12 cellular contexts compared by ENCODE assay signal in the genomic region with DNA sequence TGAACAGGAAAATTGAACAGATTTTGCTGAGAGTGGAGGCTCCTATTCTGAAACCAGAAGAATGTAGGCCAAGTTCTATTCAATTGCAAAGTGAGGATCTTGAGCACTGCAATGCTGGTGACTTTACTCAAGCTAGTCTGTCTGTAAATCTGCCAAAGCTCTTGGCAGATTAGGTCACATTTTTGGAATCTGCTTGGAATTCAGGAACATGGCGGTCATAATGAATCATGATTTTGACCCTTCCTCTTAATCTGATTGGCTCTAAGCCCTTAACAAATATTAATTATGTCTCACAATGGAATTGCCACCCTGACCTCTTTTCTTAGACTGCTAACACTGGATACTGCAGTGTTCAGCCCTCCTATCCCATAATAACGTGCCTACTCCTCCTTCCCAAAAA. TPM values are rescaled to one million over a fixed set of nuclear protein-coding genes. Genes with fewer than 3 reads are reported as not detected.
DNase-seq lines count a peak whose midpoint lies in the region; ATAC-seq and TF ChIP-seq lines count a peak whose summit lies in the region.
"Had no signal": no experiment of that assay in that cellular context is flagged by ENCODE, and none has a peak within 500 bp of the region (broad histone marks: within the 10 kb centered on the region; RNA-seq: fewer than 3 reads in every experiment).

No MANE protein-coding gene starts in this region.

- no peaks in the 10 kb centered on the region for H3K36me3 Mint-ChIP-seq in nephron (ENCODE audit: low read depth)
- no peaks in the 10 kb centered on the region for H3K36me3 Mint-ChIP-seq in CD8-positive, alpha-beta memory T cell

- ATAC-seq in Panc1: 0 out of 2 replicates have a peak, but pooled peaks have one; percentile 36
- ATAC-seq in GM21786 (IDR thresholded peaks at IDR 0.05; ENCODE audit: unreplicated experiment): no peak
- ATAC-seq: foreskin keratinocyte had no signal

- H3K36me3 ChIP-seq in Panc1 (ENCODE audit: control insufficient read depth, insufficient read depth, low read length): no peaks in the 10 kb centered on the region
- no peaks in the 10 kb centered on the region for H3K36me3 ChIP-seq in CD8-positive, alpha-beta memory T cell (ENCODE audit: insufficient read depth, low read length)
- H3K36me3 ChIP-seq: neutrophil had no signal

- POLR2A ChIA-PET in Panc1 (lab: Charles Lee): no interaction called here
- POLR2A ChIA-PET in CD8-positive, alpha-beta memory T cell (lab: Charles Lee): no interaction called here

- no peaks in the 10 kb centered on the region for H3K27me3 Mint-ChIP-seq in nephron (ENCODE audit: low read depth)
- peaks cover 6 to 42% of the 10 kb centered on the region in 2 donors for H3K27me3 Mint-ChIP-seq in CD8-positive, alpha-beta memory T cell

- no peaks in the 10 kb centered on the region for H3K27me3 ChIP-seq in Panc1 (ENCODE audit: control insufficient read depth, insufficient read depth, low read length)
- peaks cover 3% of the 10 kb centered on the region for H3K27me3 ChIP-seq in CD8-positive, alpha-beta memory T cell (ENCODE audit: insufficient read depth, low read length, poor library complexity, severe bottlenecking)
- H3K27me3 ChIP-seq: foreskin keratinocyte had no signal

- intact Hi-C loops in Panc1 (cut with micrococcal nuclease; ENCODE audit: unreplicated experiment): no loop called here

- TF ChIP-seq CTCF in AG10803 (conservative IDR thresholded peaks at IDR 0.05; ENCODE audit: low read length) (no peak), Panc1 (IDR thresholded peaks at IDR 0.05) (no peak), fibroblast of mammary gland (conservative IDR thresholded peaks at IDR 0.05; ENCODE audit: control insufficient read depth, insufficient read depth, low read depth, low read length) (no peak), nephron (IDR thresholded peaks at IDR 0.05; ENCODE audit: unreplicated experiment in 3 of 3) (no peak)

- no TSS peak for BruUV-seq in Panc1 (replicated peaks; lab: Mats Ljungman, UMichigan)

- no peak overlapping the region for H3K4me3 Mint-ChIP-seq in nephron
- no peak overlapping the region for H3K4me3 Mint-ChIP-seq in CD8-positive, alpha-beta memory T cell
- H3K4me3 Mint-ChIP-seq: activated naive CD4-positive, alpha-beta T cell treated with anti-CD3 and anti-CD28 coated beads for 36 hours had no signal

- no peaks in the 10 kb centered on the region; the same call in 1 of the 2 replicates for H3K4me1 ChIP-seq in Panc1 (ENCODE audit: control insufficient read depth, insufficient read depth, low read length)
- no peaks in the 10 kb centered on the region for H3K4me1 ChIP-seq in CD8-positive, alpha-beta memory T cell (ENCODE audit: insufficient read depth, low read length)

- H3K4me1 Mint-ChIP-seq in nephron: peaks cover 20% of the 10 kb centered on the region
- H3K4me1 Mint-ChIP-seq in CD8-positive, alpha-beta memory T cell: no peaks in the 10 kb centered on the region

- no peaks in the 10 kb centered on the region for H3K9me3 ChIP-seq in Panc1 (ENCODE audit: control insufficient read depth, insufficient read depth, low read depth, low read length)
- no peaks in the 10 kb centered on the region for H3K9me3 ChIP-seq in CD8-positive, alpha-beta memory T cell (ENCODE audit: low read length)
- H3K9me3 ChIP-seq: neutrophil had no signal

- peak overlapping the region; percentile 40 to 62 (median 54) for H3K27ac Mint-ChIP-seq in nephron
- H3K27ac Mint-ChIP-seq in CD8-positive, alpha-beta memory T cell: no peak overlapping the region
- H3K27ac Mint-ChIP-seq: activated naive CD4-positive, alpha-beta T cell treated with anti-CD3 and anti-CD28 coated beads for 36 hours had no signal

- H3K9me3 Mint-ChIP-seq in nephron: no peaks in the 10 kb centered on the region
- peaks cover 0 to 2% (median 0%) of the 10 kb centered on the region in 5 donors for H3K9me3 Mint-ChIP-seq in CD8-positive, alpha-beta memory T cell
- H3K9me3 Mint-ChIP-seq: activated naive CD4-positive, alpha-beta T cell treated with anti-CD3 and anti-CD28 coated beads for 36 hours had no signal

- H3K4me3 ChIP-seq in AG10803 (ENCODE audit: low read length) (no peak overlapping the region), Panc1 (ENCODE audit: low read depth in 2 of 2, low read length in 2 of 2) (no peak overlapping the region), fibroblast of mammary gland (ENCODE audit: control insufficient read depth, low read depth, low read length) (no peak overlapping the region)
- no peak overlapping the region for H3K4me3 ChIP-seq in CD8-positive, alpha-beta memory T cell (ENCODE audit: low read length)

- H3K27ac ChIP-seq in Panc1 (ENCODE audit: low read length): no peak overlapping the region
- no peak overlapping the region for H3K27ac ChIP-seq in CD8-positive, alpha-beta memory T cell (ENCODE audit: low read depth, low read length)
- H3K27ac ChIP-seq: foreskin keratinocyte, neutrophil had no signal

- CTCF ChIA-PET in Panc1 (lab: Charles Lee): no interaction called here
- CTCF ChIA-PET in CD8-positive, alpha-beta memory T cell (lab: Charles Lee): no interaction called here

- DNase-seq in AG10803 (ENCODE audit: low read depth) (peak; percentile 93), Panc1 (ENCODE audit: low read depth, low spot score) (no peak), fibroblast of mammary gland (ENCODE audit: low read depth) (peak; percentile 87), NCI-H2171 treated with DMSO at 0.1 percent for 48 hours (lab: John Stamatoyannopoulos, UW) (no peak), NCI-H1417 treated with DMSO at 0.1 percent for 48 hours (lab: John Stamatoyannopoulos, UW) (no peak)
- DNase-seq in CD8-positive, alpha-beta memory T cell: no peak
- DNase-seq: activated naive CD4-positive, alpha-beta T cell treated with anti-CD3 and anti-CD28 coated beads for 36 hours; NCI-H526 had no signal

- in situ Hi-C loops in Panc1 (cut with HindIII; ENCODE audit: low pct_unique_long_range_greater_than_20kb, low sequenced_read_pairs): no loop called here

RNA-seq across cellular contexts. Expression of a gene that starts 7.2 kb away (rescaled TPM):
- 70.0 TPM for total RNA-seq in Panc1 (2021; ENCODE audit: unreplicated experiment)
- polyA plus RNA-seq in Panc1 (2012; ENCODE audit: insufficient read length): 25.1 TPM
- total RNA-seq in CD8-positive, alpha-beta memory T cell: under 1 TPM; 0.71 to 0.77 TPM
- not detected for polyA plus RNA-seq in CD8-positive, alpha-beta memory T cell

Comparison
In these comparisons a context has a peak if more than half of its experiments do, and no peak if none do; other contexts are left out.
1. DNase-seq: peak in AG10803 (single experiment) and fibroblast of mammary gland (single experiment); none in Panc1 (single experiment), NCI-H2171 treated with DMSO at 0.1 percent for 48 hours (single experiment), CD8-positive, alpha-beta memory T cell (0 of 5) and NCI-H1417 treated with DMSO at 0.1 percent for 48 hours (single experiment).
2. H3K27ac Mint-ChIP-seq: peak in nephron (3 of 3); none in CD8-positive, alpha-beta memory T cell (0 of 8).
3. RNA of a gene that starts 7.2 kb away (total RNA-seq): 70.0 TPM in Panc1 (single experiment); 0.71 to 0.77 TPM in CD8-positive, alpha-beta memory T cell; every median in the first group is over 10 times any median in the second.